ENCODE assay signal across 27 cellular contexts in the genomic region with DNA sequence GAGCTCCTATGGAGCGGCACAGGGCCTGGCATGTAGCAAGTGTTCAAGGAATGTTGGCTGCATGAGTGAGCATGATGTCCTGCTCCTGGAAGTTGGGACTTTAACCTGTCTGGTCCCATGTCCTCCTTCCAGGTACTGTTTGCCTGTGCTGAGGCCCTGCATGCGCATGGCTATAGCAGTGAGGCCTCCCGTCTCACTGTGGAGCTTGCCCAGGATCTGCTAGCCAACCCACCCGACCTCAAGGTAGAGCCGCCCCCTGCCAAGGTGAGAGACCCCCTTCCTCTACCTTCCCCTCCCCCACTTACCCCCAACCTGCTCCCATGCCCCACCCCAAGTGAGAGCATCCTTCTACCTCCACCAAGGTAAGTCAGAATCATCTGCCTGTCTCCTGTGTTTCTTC. TPM values are rescaled to one million over a fixed set of nuclear protein-coding genes. Genes with fewer than 3 reads are reported as not detected.
A peak's percentile ranks its signal among the peaks of the same experiment; 100 is the strongest.
DNase-seq lines count a peak whose midpoint lies in the region; ATAC-seq and TF ChIP-seq lines count a peak whose summit lies in the region.
"Had no signal": no experiment of that assay in that cellular context is flagged by ENCODE, and none has a peak within 500 bp of the region (broad histone marks: within the 10 kb centered on the region; RNA-seq: fewer than 3 reads in every experiment).

No MANE protein-coding gene starts in this region.

- 86 to 99% (median 93%) methylated on average over 5 of the region's 5 CpGs for WGBS in stomach, 5 donors

- peaks cover 3% of the 10 kb centered on the region for H3K4me1 Mint-ChIP-seq in activated naive CD8-positive, alpha-beta T cell (ENCODE audit: low read depth)
- H3K4me1 Mint-ChIP-seq in activated naive CD8-positive, alpha-beta T cell treated with anti-CD3 and anti-CD28 coated beads for 36 hours = no peaks in the 10 kb centered on the region
- H3K4me1 Mint-ChIP-seq in endothelial cell (ENCODE audit: unreplicated experiment) = no peaks in the 10 kb centered on the region
- peaks cover 0 to 2% of the 10 kb centered on the region in 2 donors for H3K4me1 Mint-ChIP-seq in stimulated activated naive B cell treated with anti-CD40 and anti-IgM and Interleukin-4, amounts not matched to agents 10 μg/mL and 1 μg/mL and 100 μg/mL, for 72 hours
- H3K4me1 Mint-ChIP-seq in osteocyte (ENCODE audit: unreplicated experiment) = no peaks in the 10 kb centered on the region

- CTCF ChIA-PET in RWPE1 (lab: Yijun Ruan, JAX) = no interaction called here

- POLR2A ChIA-PET in RWPE1 (lab: Yijun Ruan, JAX; ENCODE audit: low non-redundant PET) = no interaction called here

- H3K36me3 Mint-ChIP-seq in activated naive CD8-positive, alpha-beta T cell = peaks cover 4% of the 10 kb centered on the region
- H3K36me3 Mint-ChIP-seq in activated naive CD8-positive, alpha-beta T cell treated with anti-CD3 and anti-CD28 coated beads for 36 hours = peaks cover 4% of the 10 kb centered on the region
- H3K36me3 Mint-ChIP-seq in endothelial cell (ENCODE audit: low read depth, unreplicated experiment) (peaks cover 67% of the 10 kb centered on the region), osteocyte (ENCODE audit: unreplicated experiment) (peaks cover 58% of the 10 kb centered on the region)
- H3K36me3 Mint-ChIP-seq in stimulated activated naive B cell treated with anti-CD40 and anti-IgM and Interleukin-4, amounts not matched to agents 10 μg/mL and 1 μg/mL and 100 μg/mL, for 72 hours = peaks cover 61 to 83% of the 10 kb centered on the region in 2 donors

- H3K27ac Mint-ChIP-seq in activated naive CD8-positive, alpha-beta T cell = peak overlapping the region; percentile 50
- no peak overlapping the region for H3K27ac Mint-ChIP-seq in activated naive CD8-positive, alpha-beta T cell treated with anti-CD3 and anti-CD28 coated beads for 36 hours
- H3K27ac Mint-ChIP-seq in endothelial cell (ENCODE audit: unreplicated experiment) (no peak overlapping the region), osteocyte (ENCODE audit: unreplicated experiment) (no peak overlapping the region)
- peak overlapping the region; percentile 67 for H3K27ac Mint-ChIP-seq in stimulated activated naive B cell treated with anti-CD40 and anti-IgM and Interleukin-4, amounts not matched to agents 10 μg/mL and 1 μg/mL and 100 μg/mL, for 72 hours
- H3K27ac Mint-ChIP-seq: CD8-positive, alpha-beta T cell had no signal

- peak overlapping the region; percentile 22; the same call in 1 of the 2 replicates for H3K27ac ChIP-seq in RWPE1
- no peak overlapping the region for H3K27ac ChIP-seq in stomach
- H3K27ac ChIP-seq: A549; BLaER1 treated with 17β-estradiol and CSF1 and Interleukin-3, amounts not matched to agents 10 nM and 100 nM; HL-60; SK-N-MC had no signal

- no peak for TF ChIP-seq POLR2A in stomach (IDR thresholded peaks at IDR 0.05)

- H3K4me3 Mint-ChIP-seq in activated naive CD8-positive, alpha-beta T cell = no peak overlapping the region
- H3K4me3 Mint-ChIP-seq in activated naive CD8-positive, alpha-beta T cell treated with anti-CD3 and anti-CD28 coated beads for 36 hours = no peak overlapping the region
- H3K4me3 Mint-ChIP-seq in endothelial cell (ENCODE audit: unreplicated experiment) (peak overlapping the region; percentile 38), osteocyte (ENCODE audit: unreplicated experiment) (no peak overlapping the region)
- no peak overlapping the region for H3K4me3 Mint-ChIP-seq in stimulated activated naive B cell treated with anti-CD40 and anti-IgM and Interleukin-4, amounts not matched to agents 10 μg/mL and 1 μg/mL and 100 μg/mL, for 72 hours
- H3K4me3 Mint-ChIP-seq: CD8-positive, alpha-beta T cell had no signal

- peaks cover 94 to 100% (median 99%) of the 10 kb centered on the region in 4 donors for H3K36me3 ChIP-seq in stomach

- H3K27me3 ChIP-seq in stomach = no peaks in the 10 kb centered on the region
- H3K27me3 ChIP-seq: BLaER1 treated with 17β-estradiol and CSF1 and Interleukin-3, amounts not matched to agents 10 nM and 100 nM had no signal

- peaks cover 0 to 10% (median 4%) of the 10 kb centered on the region in 4 donors for H3K4me1 ChIP-seq in stomach
- H3K4me1 ChIP-seq: A549, Caco-2 had no signal

- no peaks in the 10 kb centered on the region for H3K27me3 Mint-ChIP-seq in activated naive CD8-positive, alpha-beta T cell
- no peaks in the 10 kb centered on the region for H3K27me3 Mint-ChIP-seq in activated naive CD8-positive, alpha-beta T cell treated with anti-CD3 and anti-CD28 coated beads for 36 hours
- H3K27me3 Mint-ChIP-seq in endothelial cell (ENCODE audit: unreplicated experiment) = peaks cover 15% of the 10 kb centered on the region
- H3K27me3 Mint-ChIP-seq in stimulated activated naive B cell treated with anti-CD40 and anti-IgM and Interleukin-4, amounts not matched to agents 10 μg/mL and 1 μg/mL and 100 μg/mL, for 72 hours = no peaks in the 10 kb centered on the region
- no peaks in the 10 kb centered on the region for H3K27me3 Mint-ChIP-seq in osteocyte (ENCODE audit: unreplicated experiment)

- in situ Hi-C loops in GM13977 (cut with MboI; ENCODE audit: low pct_unique_long_range_greater_than_20kb, low sequenced_read_pairs, unreplicated experiment) = no loop called here

- ATAC-seq in stimulated activated naive B cell treated with anti-CD40 and anti-IgM and Interleukin-4, amounts not matched to agents 10 μg/mL and 1 μg/mL and 100 μg/mL, for 72 hours (replicated peaks) = no peak
- ATAC-seq: A549; CD8-positive, alpha-beta T cell; GM12878 had no signal

- DNase-seq in activated naive CD8-positive, alpha-beta T cell treated with anti-CD3 and anti-CD28 coated beads for 36 hours = no peak
- DNase-seq in RWPE1 (ENCODE audit: low spot score) (no peak), endothelial cell (ENCODE audit: low spot score) (no peak), osteocyte (ENCODE audit: extremely low spot score, unreplicated experiment) (no peak), GM13977 (ENCODE audit: low spot score) (no peak), stomach (no peak)
- DNase-seq in stimulated activated naive B cell treated with anti-CD40 and anti-IgM and Interleukin-4, amounts not matched to agents 10 μg/mL and 1 μg/mL and 100 μg/mL, for 72 hours = no peak
- DNase-seq: AML-193; Caco-2; CD8-positive, alpha-beta T cell; Karpas-422; NCI-H1092; NCI-H1417 treated with DMSO at 0.1 percent for 48 hours; NCI-H1694 treated with DMSO at 0.1 percent for 48 hours; NCI-H2081; NCI-H2171; NCI-H226; NCI-H510A; NCI-H69; RPMI8226; SHP77 treated with DMSO at 0.1 percent for 48 hours had no signal

- no peak overlapping the region for H3K4me3 ChIP-seq in stomach
- H3K4me3 ChIP-seq: A549; BLaER1 treated with 17β-estradiol and CSF1 and Interleukin-3, amounts not matched to agents 10 nM and 100 nM; GM12878; SK-N-MC had no signal

- no peak for TF ChIP-seq EP300 in stomach (IDR thresholded peaks at IDR 0.05)

- H3K9me3 ChIP-seq in stomach = no peaks in the 10 kb centered on the region
- H3K9me3 ChIP-seq: A549; BLaER1 treated with 17β-estradiol and CSF1 and Interleukin-3, amounts not matched to agents 10 nM and 100 nM; Caco-2 had no signal

- H3K9me3 Mint-ChIP-seq in activated naive CD8-positive, alpha-beta T cell (ENCODE audit: low read depth) = no peaks in the 10 kb centered on the region
- H3K9me3 Mint-ChIP-seq in activated naive CD8-positive, alpha-beta T cell treated with anti-CD3 and anti-CD28 coated beads for 36 hours = no peaks in the 10 kb centered on the region
- H3K9me3 Mint-ChIP-seq in endothelial cell (ENCODE audit: unreplicated experiment) (no peaks in the 10 kb centered on the region), osteocyte (ENCODE audit: unreplicated experiment) (no peaks in the 10 kb centered on the region)
- H3K9me3 Mint-ChIP-seq in stimulated activated naive B cell treated with anti-CD40 and anti-IgM and Interleukin-4, amounts not matched to agents 10 μg/mL and 1 μg/mL and 100 μg/mL, for 72 hours = no peaks in the 10 kb centered on the region
- H3K9me3 Mint-ChIP-seq: CD8-positive, alpha-beta T cell had no signal

- TF ChIP-seq CTCF in RWPE1 (conservative IDR thresholded peaks at IDR 0.05; ENCODE audit: low read depth) (no peak), endothelial cell (IDR thresholded peaks at IDR 0.05; ENCODE audit: unreplicated experiment) (no peak), osteocyte (IDR thresholded peaks at IDR 0.05) (no peak), GM13977 (IDR thresholded peaks at IDR 0.05; ENCODE audit: extremely low read depth, insufficient read depth, missing control alignments) (no peak), stomach (IDR thresholded peaks at IDR 0.05) (no peak)

- intact Hi-C loops in stomach (cut with DNase I; ENCODE audit: low total_unique reads) = no loop called here

RNA-seq across cellular contexts. Expression of a gene that starts 8.1 kb away (rescaled TPM):
- total RNA-seq in activated naive CD8-positive, alpha-beta T cell treated with anti-CD3 and anti-CD28 coated beads for 36 hours = 10 to 100 TPM; 31.0 to 35.5 TPM
- total RNA-seq in endothelial cell (ENCODE audit: unreplicated experiment) (176 TPM), osteocyte (164 and 186 TPM in 2 replicates), stomach (100 to 1,000 TPM in 3 of 5 donors, 10 to 100 TPM in 2; 43.4 to 325 (median 101) TPM)
- polyA plus RNA-seq in stomach = 100 to 1,000 TPM in 1 of 3 donors, 10 to 100 TPM in 2; 53.4 to 121 (median 57.7) TPM

RNA-seq across cellular contexts. Expression of a gene that starts 11.6 kb away (rescaled TPM):
- 10 to 100 TPM; 34.8 to 38.6 TPM for total RNA-seq in activated naive CD8-positive, alpha-beta T cell treated with anti-CD3 and anti-CD28 coated beads for 36 hours
- total RNA-seq in endothelial cell (ENCODE audit: unreplicated experiment) (22.5 TPM), osteocyte (19.9 and 22.3 TPM in 2 replicates), stomach (10 to 100 TPM in 3 of 5 donors, 1 to 10 TPM in 2; 1.3 to 51.0 (median 11.2) TPM)
- polyA plus RNA-seq in stomach = 10 to 100 TPM; 60.2 to 81.6 (median 69.9) TPM

RNA-seq across cellular contexts. Expression of a gene that starts 17.9 kb away (rescaled TPM):
- total RNA-seq in activated naive CD8-positive, alpha-beta T cell treated with anti-CD3 and anti-CD28 coated beads for 36 hours = 10 to 100 TPM; 45.9 to 49.7 TPM
- total RNA-seq in endothelial cell (ENCODE audit: unreplicated experiment) (32.8 TPM), osteocyte (32.2 and 39.1 TPM in 2 replicates), stomach (10 to 100 TPM in 4 of 5 donors, 1 to 10 TPM in 1; 2.3 to 97.4 (median 16.7) TPM)
- 1 to 10 TPM; 3.5 to 9.8 (median 6.5) TPM for polyA plus RNA-seq in stomach

RNA-seq across cellular contexts. Expression of a gene that starts 49.3 kb away (rescaled TPM):
- total RNA-seq in activated naive CD8-positive, alpha-beta T cell treated with anti-CD3 and anti-CD28 coated beads for 36 hours = 10 to 100 TPM; 74.6 to 74.9 TPM
- total RNA-seq in endothelial cell (ENCODE audit: unreplicated experiment) = 102 TPM
- total RNA-seq in osteocyte = 64.1 and 64.2 TPM in 2 replicates
- total RNA-seq in stomach = 10 to 100 TPM; 40.6 to 58.8 (median 50.7) TPM
- polyA plus RNA-seq in stomach = 10 to 100 TPM; 23.5 to 25.2 (median 25.1) TPM

Comparison
In these comparisons a context has a peak if more than half of its experiments do, and no peak if none do; other contexts are left out.
1. H3K27ac Mint-ChIP-seq: peak in activated naive CD8-positive, alpha-beta T cell (single experiment) and stimulated activated naive B cell treated with anti-CD40 and anti-IgM and Interleukin-4, amounts not matched to agents 10 μg/mL and 1 μg/mL and 100 μg/mL, for 72 hours (single experiment); none in activated naive CD8-positive, alpha-beta T cell treated with anti-CD3 and anti-CD28 coated beads for 36 hours (single experiment), endothelial cell (single experiment) and osteocyte (single experiment).